Comparison of ENCODE assay signal across 8 cellular contexts in the genomic region with DNA sequence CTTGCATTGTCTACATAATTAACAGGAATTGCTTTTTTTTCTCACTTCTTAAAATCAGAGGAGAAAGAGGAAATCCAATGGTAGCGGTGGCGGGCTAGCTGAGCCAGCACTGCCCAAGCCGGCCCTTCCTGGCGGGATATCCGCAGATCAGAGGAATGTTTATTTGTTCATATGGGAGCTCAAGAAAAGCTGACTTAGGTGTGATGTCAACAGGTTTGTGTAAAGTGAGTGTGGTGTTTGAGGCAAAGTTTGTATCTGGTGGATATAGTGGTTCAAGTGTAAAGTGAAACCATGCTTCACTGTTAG. TPM values are rescaled to one million over a fixed set of nuclear protein-coding genes. Genes with fewer than 3 reads are reported as not detected.
A peak's percentile ranks its signal among the peaks of the same experiment; 100 is the strongest.
DNase-seq lines count a peak whose midpoint lies in the region; ATAC-seq lines count a peak whose summit lies in the region.

No MANE protein-coding gene starts in this region.

- H3K4me1 Mint-ChIP-seq in central memory CD8-positive, alpha-beta T cell, result peaks cover 19% of the 10 kb centered on the region

- H3K4me2 ChIP-seq in BLaER1, result peak overlapping the region; percentile 76

- H3K4me1 ChIP-seq in BLaER1, result peaks cover 41% of the 10 kb centered on the region
- peaks cover 7% of the 10 kb centered on the region for H3K4me1 ChIP-seq in muscle layer of colon (ENCODE audit: insufficient read depth, low read length)

- H3K27me3 Mint-ChIP-seq in central memory CD8-positive, alpha-beta T cell, result no peaks in the 10 kb centered on the region

- H3K4me3 Mint-ChIP-seq in central memory CD8-positive, alpha-beta T cell, result peak overlapping the region; percentile 87

- peaks cover 13% of the 10 kb centered on the region; the same call in 1 of the 2 replicates for H4K20me1 ChIP-seq in BLaER1

- H3K9me3 ChIP-seq in BLaER1 (no peaks in the 10 kb centered on the region), MG63 (no peaks in the 10 kb centered on the region), muscle layer of colon (ENCODE audit: low read length) (no peaks in the 10 kb centered on the region)

- H3K4me3 ChIP-seq in BLaER1, result peak overlapping the region; percentile 84
- H3K4me3 ChIP-seq in MG63, result peak overlapping the region; percentile 55
- peak overlapping the region; percentile 70 to 76 for H3K4me3 ChIP-seq in muscle layer of colon (ENCODE audit: low read depth in 1 of 2, low read length in 2 of 2)

- H3K9ac ChIP-seq in BLaER1, result peak overlapping the region; percentile 90
- no peak overlapping the region for H3K9ac ChIP-seq in muscle layer of colon (ENCODE audit: low read length)

- no peaks in the 10 kb centered on the region for H3K9me3 Mint-ChIP-seq in central memory CD8-positive, alpha-beta T cell

- no peak for DNase-seq in MG63
- DNase-seq in central memory CD8-positive, alpha-beta T cell (ENCODE audit: low spot score in 2 of 2), result no peak
- DNase-seq in activated CD4-positive, CD25-positive, alpha-beta regulatory T cell treated with anti-CD3 and anti-CD28 coated beads, Interleukin-2, amount 50 U/mL, for 72 hours, result no peak
- DNase-seq in effector CD4-positive, alpha-beta T cell, result no peak

- H3K27me3 ChIP-seq in BLaER1 (no peaks in the 10 kb centered on the region), MG63 (no peaks in the 10 kb centered on the region), muscle layer of colon (ENCODE audit: control insufficient read depth in 1 of 2, insufficient read depth in 2 of 2, low read length in 2 of 2) (no peaks in the 10 kb centered on the region)

- peak; percentile 26 for ATAC-seq in central memory CD8-positive, alpha-beta T cell (replicated peaks; ENCODE audit: extremely low read depth, poor library complexity, severe bottlenecking)
- no peak for ATAC-seq in GM18861 (IDR thresholded peaks at IDR 0.05; ENCODE audit: unreplicated experiment)
- no peak for ATAC-seq in GM21515 (IDR thresholded peaks at IDR 0.05; ENCODE audit: unreplicated experiment)

- H3K27ac ChIP-seq in BLaER1 (peak overlapping the region; percentile 97), muscle layer of colon (ENCODE audit: low read depth, low read length) (no peak overlapping the region)

- H3K27ac Mint-ChIP-seq in central memory CD8-positive, alpha-beta T cell (ENCODE audit: low read depth), result peak overlapping the region; percentile 94

- H3K36me3 ChIP-seq in BLaER1 (no peaks in the 10 kb centered on the region), MG63 (no peaks in the 10 kb centered on the region), muscle layer of colon (ENCODE audit: insufficient read depth, low read length) (no peaks in the 10 kb centered on the region)

- H3K36me3 Mint-ChIP-seq in central memory CD8-positive, alpha-beta T cell (ENCODE audit: insufficient read depth), result peaks cover 16% of the 10 kb centered on the region

RNA-seq across cellular contexts. Expression of gene SLC39A8, which starts 0.5 kb away (rescaled TPM):
- 2.1 and 5.5 TPM in 2 replicates for total RNA-seq in MG63 (2014; rRNA removed; shearing (Covaris generic); ENCODE audit: low replicate concordance)
